8 cellular contexts compared by ENCODE assay signal in genomic region chr18:712401-713134, GRCh38. TPM values are rescaled to one million over a fixed set of nuclear protein-coding genes. Genes with fewer than 3 reads are reported as not detected.
DNase-seq lines count a peak whose midpoint lies in the region; ATAC-seq and TF ChIP-seq lines count a peak whose summit lies in the region.

ENOSF1 (minus strand) TSS chr18:712630; CDS start chr18:712587, 43 bp downstream.

- peak within 1 kb of the TSS; percentile 97 for H3K27ac Mint-ChIP-seq in activated CD8-positive, alpha-beta T cell treated with anti-CD3 and anti-CD28 coated beads for 36 hours

- CTCF ChIA-PET in activated CD8-positive, alpha-beta T cell treated with anti-CD3 and anti-CD28 coated beads for 36 hours (lab: Charles Lee), result interaction anchor here (0.6 to 2.2 kb wide), 26 partner anchors 11 to 189 kb away, joined by 3 to 28 read pairs (median 4); partner anchors contain the start of genes TYMS and YES1

- POLR2A ChIA-PET in activated CD8-positive, alpha-beta T cell treated with anti-CD3 and anti-CD28 coated beads for 36 hours (lab: Charles Lee), result interaction anchor here (0.8 to 2.2 kb wide), 8 partner anchors 9 to 118 kb away, joined by 3 to 9 read pairs (median 4); partner anchors contain the start of gene TYMS

- peaks cover 64% of the 10 kb centered on the region for H3K4me1 Mint-ChIP-seq in activated CD8-positive, alpha-beta T cell treated with anti-CD3 and anti-CD28 coated beads for 36 hours (ENCODE audit: low read depth)

- in situ Hi-C loops in ACHN (cut with HindIII; ENCODE audit: low pct_ligation_motif_present, low pct_unique_long_range_greater_than_20kb, low sequenced_read_pairs), result no loop called here

- H3K9me3 ChIP-seq in ectodermal cell (ENCODE audit: control insufficient read depth, low read length) (no peaks in the 10 kb centered on the region), lower lobe of right lung (no peaks in the 10 kb centered on the region)

- H3K4me1 ChIP-seq in ectodermal cell (ENCODE audit: control insufficient read depth, insufficient read depth, low read length), result no peaks in the 10 kb centered on the region
- peaks cover 19% of the 10 kb centered on the region for H3K4me1 ChIP-seq in lower lobe of right lung

- peaks cover 44% of the 10 kb centered on the region for H3K36me3 Mint-ChIP-seq in activated CD8-positive, alpha-beta T cell treated with anti-CD3 and anti-CD28 coated beads for 36 hours (ENCODE audit: low read depth)

- intact Hi-C loops in activated CD8-positive, alpha-beta T cell treated with anti-CD3 and anti-CD28 coated beads for 36 hours (cut with micrococcal nuclease), result loop anchor here (10.0 kb wide), 1 partner anchor 122 kb away; no protein-coding TSS in a partner anchor
- intact Hi-C loops in lower lobe of right lung (cut with DNase I), result no loop called here

- no peaks in the 10 kb centered on the region for H3K27me3 Mint-ChIP-seq in activated CD8-positive, alpha-beta T cell treated with anti-CD3 and anti-CD28 coated beads for 36 hours

- peaks cover 1% of the 10 kb centered on the region for H3K9me3 Mint-ChIP-seq in activated CD8-positive, alpha-beta T cell treated with anti-CD3 and anti-CD28 coated beads for 36 hours

- peak; percentile 84 for ATAC-seq in GM18519 (IDR thresholded peaks at IDR 0.05; ENCODE audit: low FRiP score, unreplicated experiment)
- peak; percentile 83 for ATAC-seq in HG03045 (IDR thresholded peaks at IDR 0.05; ENCODE audit: unreplicated experiment)
- peak; percentile 87 for ATAC-seq in activated CD8-positive, alpha-beta T cell treated with anti-CD3 and anti-CD28 coated beads for 36 hours
- peak; percentile 96 to 97 for ATAC-seq in lower lobe of right lung

- no peaks in the 10 kb centered on the region for H3K27me3 ChIP-seq in ectodermal cell (ENCODE audit: control insufficient read depth, insufficient read depth, low read length, poor library complexity, severe bottlenecking)
- no peaks in the 10 kb centered on the region for H3K27me3 ChIP-seq in lower lobe of right lung (ENCODE audit: low read depth)

- H3K4me3 ChIP-seq in ectodermal cell (ENCODE audit: insufficient read depth, low read depth, low read length) (peak within 1 kb of the TSS; percentile 54), lower lobe of right lung (peak within 1 kb of the TSS; percentile 70)

- H3K27ac ChIP-seq in ectodermal cell (ENCODE audit: insufficient read depth, low read depth, low read length, poor library complexity, severe bottlenecking) (no peak within 1 kb of the TSS), lower lobe of right lung (peak within 1 kb of the TSS; percentile 85)

- H3K36me3 ChIP-seq in ectodermal cell (ENCODE audit: control insufficient read depth, insufficient read depth, low read length) (no peaks in the 10 kb centered on the region), lower lobe of right lung (peaks cover 2% of the 10 kb centered on the region)

- peak within 1 kb of the TSS; percentile 96 for H3K4me3 Mint-ChIP-seq in activated CD8-positive, alpha-beta T cell treated with anti-CD3 and anti-CD28 coated beads for 36 hours

- TF ChIP-seq CTCF in activated CD8-positive, alpha-beta T cell treated with anti-CD3 and anti-CD28 coated beads for 36 hours (IDR thresholded peaks at IDR 0.05), result peak; percentile 87
- peak; percentile 84 for TF ChIP-seq CTCF in lower lobe of right lung (IDR thresholded peaks at IDR 0.05)

- peak; percentile 79 for DNase-seq in ACHN
- DNase-seq in NCI-H460 (ENCODE audit: extremely low read depth, low read depth), result peak; percentile 81
- peak; percentile 91 for DNase-seq in activated CD8-positive, alpha-beta T cell treated with anti-CD3 and anti-CD28 coated beads for 36 hours
- DNase-seq in lower lobe of right lung, result peak; percentile 91
- peak; percentile 61 to 88 (median 74) for DNase-seq in stimulated activated CD4-positive, alpha-beta T cell treated with anti-CD3 and anti-CD28 coated beads, TNF-alpha, amount 100 ng/mL, for 24 hours (ENCODE audit: low read depth in 3 of 3)

- WGBS in ectodermal cell, 2 experiments, result 11 to 12% methylated on average over 91 of the region's 91 CpGs

RNA-seq across cellular contexts. Expression of gene ENOSF1, which starts in this region (rescaled TPM):
- total RNA-seq in NCI-H460 (2014; rRNA removed; shearing (Covaris generic)), result 39.2 and 48.8 TPM in 2 replicates
- 150 and 262 TPM in 2 replicates for polyA plus RNA-seq in NCI-H460 (2014; cell fraction: nucleus; rRNA removed)
- 100 to 1,000 TPM; 113 to 114 TPM for total RNA-seq in activated CD8-positive, alpha-beta T cell treated with anti-CD3 and anti-CD28 coated beads for 36 hours
- 37.3 TPM for polyA plus RNA-seq in ectodermal cell (2013, experiment 1 of 4)
- 42.1 TPM for polyA plus RNA-seq in ectodermal cell (2013, experiment 2 of 4)
- polyA plus RNA-seq in ectodermal cell (2013, experiment 3 of 4), result 35.8 TPM
- 35.9 TPM for polyA plus RNA-seq in ectodermal cell (2013, experiment 4 of 4)
- 82.2 TPM for total RNA-seq in lower lobe of right lung
